20 cellular contexts compared by ENCODE assay signal in genomic region chr2:187228986-187229385, GRCh38.
"Had no signal": no experiment of that assay in that cellular context is flagged by ENCODE, and none has a peak within 500 bp of the region (broad histone marks: within the 10 kb centered on the region; RNA-seq: fewer than 3 reads in every experiment).

No MANE protein-coding gene starts in this region.

- H3K27me3 Mint-ChIP-seq: activated CD4-positive, alpha-beta T cell treated with anti-CD3 and anti-CD28 coated beads, Interleukin-2, amount 10 ng/mL, durations not matched to agents 7 days and 5 days; brain; dendritic cell treated with granulocyte-macrophage colony-stimulating factor and Interleukin-4, amounts not matched to agents 40 ng/mL and 50 ng/mL, for 4 days; naive thymus-derived CD8-positive, alpha-beta T cell; stimulated activated naive CD8-positive, alpha-beta T cell treated with anti-CD3 and anti-CD28 coated beads, Interleukin-15, Interleukin-2, amounts not matched to agents 100 ng/mL and 50 ng/mL, for 24 hours had no signal

- DNase-seq: activated CD4-positive, alpha-beta T cell treated with anti-CD3 and anti-CD28 coated beads, Interleukin-2, amount 10 ng/mL, durations not matched to agents 7 days and 5 days; activated CD4-positive, CD25-positive, alpha-beta regulatory T cell treated with anti-CD3 and anti-CD28 coated beads, Interleukin-2, amount 50 U/mL, for 72 hours; activated CD8-positive, alpha-beta T cell treated with anti-CD3 and anti-CD28 coated beads, Interleukin-2, amount 10 ng/mL, durations not matched to agents 7 days and 5 days; activated gamma-delta T cell treated with Interleukin-2 at 50 U/mL for 16 hours; aorta; effector CD4-positive, alpha-beta T cell; erythroblast; foreskin fibroblast; lower lobe of right lung; naive thymus-derived CD8-positive, alpha-beta T cell; psoas muscle; stimulated activated CD4-positive, alpha-beta T cell treated with anti-CD3 and anti-CD28 coated beads, Interleukin-1b, Interleukin-23, amount 100 ng/mL, for 48 hours; substantia nigra; tibial artery; WERI-Rb-1 had no signal

- H3K4me1 Mint-ChIP-seq: activated CD4-positive, alpha-beta T cell treated with anti-CD3 and anti-CD28 coated beads, Interleukin-2, amount 10 ng/mL, durations not matched to agents 7 days and 5 days; naive thymus-derived CD8-positive, alpha-beta T cell had no signal

- H3K9me3 ChIP-seq: lower lobe of right lung, psoas muscle, right atrium auricular region, tibial artery had no signal

- H3K27ac Mint-ChIP-seq: activated CD4-positive, alpha-beta T cell treated with anti-CD3 and anti-CD28 coated beads, Interleukin-2, amount 10 ng/mL, durations not matched to agents 7 days and 5 days; activated CD8-positive, alpha-beta T cell treated with anti-CD3 and anti-CD28 coated beads, Interleukin-2, amount 10 ng/mL, durations not matched to agents 7 days and 5 days; activated naive CD4-positive, alpha-beta T cell treated with anti-CD3 and anti-CD28 coated beads, Interleukin-2, amount 50 U/mL, for 72 hours; dendritic cell treated with granulocyte-macrophage colony-stimulating factor and Interleukin-4, amounts not matched to agents 40 ng/mL and 50 ng/mL, for 4 days; naive thymus-derived CD8-positive, alpha-beta T cell; stimulated activated naive CD8-positive, alpha-beta T cell treated with anti-CD3 and anti-CD28 coated beads, Interleukin-15, Interleukin-2, amounts not matched to agents 100 ng/mL and 50 ng/mL, for 24 hours had no signal

- H3K36me3 ChIP-seq: lower lobe of right lung, right atrium auricular region, tibial artery, WERI-Rb-1 had no signal

- H3K4me3 Mint-ChIP-seq: activated CD4-positive, alpha-beta T cell treated with anti-CD3 and anti-CD28 coated beads, Interleukin-2, amount 10 ng/mL, durations not matched to agents 7 days and 5 days; activated CD8-positive, alpha-beta T cell treated with anti-CD3 and anti-CD28 coated beads, Interleukin-2, amount 10 ng/mL, durations not matched to agents 7 days and 5 days; brain; dendritic cell treated with granulocyte-macrophage colony-stimulating factor and Interleukin-4, amounts not matched to agents 40 ng/mL and 50 ng/mL, for 4 days; naive thymus-derived CD8-positive, alpha-beta T cell; stimulated activated naive CD8-positive, alpha-beta T cell treated with anti-CD3 and anti-CD28 coated beads, Interleukin-15, Interleukin-2, amounts not matched to agents 100 ng/mL and 50 ng/mL, for 24 hours had no signal

- H3K9me3 Mint-ChIP-seq: activated CD4-positive, alpha-beta T cell treated with anti-CD3 and anti-CD28 coated beads, Interleukin-2, amount 10 ng/mL, durations not matched to agents 7 days and 5 days; brain had no signal

- H3K36me3 Mint-ChIP-seq: activated naive CD4-positive, alpha-beta T cell treated with anti-CD3 and anti-CD28 coated beads, Interleukin-2, amount 50 U/mL, for 72 hours; brain; naive thymus-derived CD8-positive, alpha-beta T cell had no signal

- H3K27me3 ChIP-seq: right atrium auricular region, tibial artery had no signal

- H3K4me1 ChIP-seq: lower lobe of right lung, psoas muscle, right atrium auricular region, tibial artery had no signal

- H3K4me3 ChIP-seq: lower lobe of right lung, psoas muscle, right atrium auricular region, tibial artery had no signal

- H3K27ac ChIP-seq: lower lobe of right lung, psoas muscle, right atrium auricular region, tibial artery, WERI-Rb-1 had no signal
